Comparison of ENCODE assay signal across 16 cellular contexts in genomic region chr13:40660692-40661091, GRCh38. TPM values are rescaled to one million over a fixed set of nuclear protein-coding genes. Genes with fewer than 3 reads are reported as not detected.
DNase-seq lines count a peak whose midpoint lies in the region; ATAC-seq and TF ChIP-seq lines count a peak whose summit lies in the region.
"Had no signal": no experiment of that assay in that cellular context is flagged by ENCODE, and none has a peak within 500 bp of the region (broad histone marks: within the 10 kb centered on the region; RNA-seq: fewer than 3 reads in every experiment).

No MANE protein-coding gene starts in this region.

- H3K79me2 ChIP-seq in SU-DHL-6 (ENCODE audit: insufficient read depth, low read length): peaks cover 99% of the 10 kb centered on the region
- H3K79me2 ChIP-seq: parathyroid adenoma had no signal

- TF ChIP-seq POLR2A in suprapubic skin (IDR thresholded peaks at IDR 0.05): no peak

- H3K9me3 ChIP-seq in cardiac muscle cell (ENCODE audit: low read depth): no peaks in the 10 kb centered on the region
- no peaks in the 10 kb centered on the region for H3K9me3 ChIP-seq in SU-DHL-6 (ENCODE audit: insufficient read depth, low read length)
- no peaks in the 10 kb centered on the region for H3K9me3 ChIP-seq in iPS DF 6.9 (ENCODE audit: control insufficient read depth, insufficient read depth, low read length)
- no peaks in the 10 kb centered on the region for H3K9me3 ChIP-seq in suprapubic skin
- H3K9me3 ChIP-seq in A673 (ENCODE audit: low read depth, low read length, poor library complexity, severe bottlenecking): no peaks in the 10 kb centered on the region

- peaks cover 64% of the 10 kb centered on the region for H3F3A ChIP-seq in SU-DHL-6 (ENCODE audit: insufficient read depth)

- TF ChIP-seq CTCF in cardiac muscle cell (IDR thresholded peaks at IDR 0.05; ENCODE audit: low read depth, low read length): no peak
- TF ChIP-seq CTCF in SU-DHL-6 (IDR thresholded peaks at IDR 0.05; ENCODE audit: insufficient read depth, low read length, poor library complexity, severe bottlenecking): no peak
- no peak for TF ChIP-seq CTCF in suprapubic skin (IDR thresholded peaks at IDR 0.05)
- no peak for TF ChIP-seq CTCF in A673 (conservative IDR thresholded peaks at IDR 0.05; ENCODE audit: low read depth, low read length)

- H3K9me2 ChIP-seq in SU-DHL-6 (replicated peaks; ENCODE audit: insufficient read depth, low read length): no peaks in the 10 kb centered on the region

- WGBS in iPS DF 6.9 (ENCODE audit: insufficient coverage, insufficient read length): no CpG with 5 or more reads among the region's 5 CpGs
- 90% methylated on average over 5 of the region's 5 CpGs for WGBS in suprapubic skin

- H4K20me1 ChIP-seq in SU-DHL-6 (ENCODE audit: low read depth, low read length): peaks cover 4% of the 10 kb centered on the region; the same call in 1 of the 2 replicates

- intact Hi-C loops in Right ventricle myocardium superior (cut with DNase I) (loop anchor here (10.0 kb wide), 1 partner anchor 76 kb away; no protein-coding TSS in a partner anchor), A673 (cut with micrococcal nuclease; ENCODE audit: unreplicated experiment) (no loop called here)

- H2AFZ ChIP-seq in SU-DHL-6 (ENCODE audit: low read depth, low read length, severe bottlenecking): no peak overlapping the region
- H2AFZ ChIP-seq: parathyroid adenoma had no signal

- DNase-seq in cardiac muscle cell (ENCODE audit: low read depth in 1 of 2, low spot score in 1 of 2) (no peak), Right ventricle myocardium superior (no peak), iPS DF 6.9 (ENCODE audit: low read depth, low spot score) (no peak), suprapubic skin (ENCODE audit: low spot score in 2 of 2) (no peak), A673 (ENCODE audit: low spot score) (no peak)
- DNase-seq: activated CD8-positive, alpha-beta memory T cell treated with anti-CD3 and anti-CD28 coated beads, Interleukin-2, amount 50 U/mL, for 48 hours; DMS79 treated with DMSO at 0.1 percent for 48 hours; mesenchymal stem cell; MV-4-11; NCI-H2107; NCI-H774; stimulated activated CD4-positive, alpha-beta T cell treated with anti-CD3 and anti-CD28 coated beads, Interleukin-15, amount 100 ng/mL, for 24 hours had no signal

- peak overlapping the region; percentile 93 for H3K4me2 ChIP-seq in SU-DHL-6 (ENCODE audit: low read depth, low read length, poor library complexity, severe bottlenecking)

- BruUV-seq in A673 (replicated peaks; lab: Mats Ljungman, UMichigan): no TSS peak

- H3K27me3 ChIP-seq in cardiac muscle cell: no peaks in the 10 kb centered on the region
- H3K27me3 ChIP-seq in SU-DHL-6 (ENCODE audit: low read length): no peaks in the 10 kb centered on the region
- no peaks in the 10 kb centered on the region for H3K27me3 ChIP-seq in iPS DF 6.9 (ENCODE audit: control insufficient read depth, insufficient read depth, low read length)
- no peaks in the 10 kb centered on the region for H3K27me3 ChIP-seq in suprapubic skin
- no peaks in the 10 kb centered on the region for H3K27me3 ChIP-seq in A673 (replicated peaks; ENCODE audit: insufficient read depth, low read depth, low read length, poor library complexity)

- POLR2A ChIA-PET in A673 (lab: Charles Lee; ENCODE audit: low non-redundant PET): no interaction called here

- H3K9ac ChIP-seq in SU-DHL-6 (ENCODE audit: low read length): peak overlapping the region; percentile 30
- H3K9ac ChIP-seq: parathyroid adenoma had no signal

- H3K4me3 ChIP-seq in cardiac muscle cell (no peak overlapping the region), SU-DHL-6 (ENCODE audit: insufficient read depth, low read length, poor library complexity, severe bottlenecking) (peak overlapping the region; percentile 34), iPS DF 6.9 (ENCODE audit: low read length) (no peak overlapping the region), suprapubic skin (peak overlapping the region; percentile 4), A673 (ENCODE audit: low read depth, low read length, poor library complexity, severe bottlenecking) (no peak overlapping the region)

- peak overlapping the region; percentile 44 for H3K27ac ChIP-seq in cardiac muscle cell
- H3K27ac ChIP-seq in SU-DHL-6 (ENCODE audit: low read depth, low read length): peak overlapping the region; percentile 95
- H3K27ac ChIP-seq in iPS DF 6.9 (ENCODE audit: low read length): peak overlapping the region; percentile 6
- no peak overlapping the region for H3K27ac ChIP-seq in suprapubic skin
- no peak overlapping the region for H3K27ac ChIP-seq in A673 (ENCODE audit: low read depth, low read length, poor library complexity, severe bottlenecking)
- H3K27ac ChIP-seq: parathyroid adenoma had no signal

- no peak for ATAC-seq in Right ventricle myocardium superior (ENCODE audit: poor library complexity)
- no peak for ATAC-seq in GM19395 (IDR thresholded peaks at IDR 0.05; ENCODE audit: unreplicated experiment)
- ATAC-seq in HG03139 (IDR thresholded peaks at IDR 0.05; ENCODE audit: unreplicated experiment): no peak

- H3K36me3 ChIP-seq in cardiac muscle cell (no peaks in the 10 kb centered on the region), SU-DHL-6 (ENCODE audit: low read length) (no peaks in the 10 kb centered on the region), iPS DF 6.9 (ENCODE audit: control insufficient read depth, insufficient read depth, low read length) (no peaks in the 10 kb centered on the region), suprapubic skin (no peaks in the 10 kb centered on the region), A673 (ENCODE audit: insufficient read depth, low read length, poor library complexity, severe bottlenecking) (no peaks in the 10 kb centered on the region)

- CTCF ChIA-PET in A673 (lab: Charles Lee): no interaction called here

- no peak for TF ChIP-seq EP300 in suprapubic skin (IDR thresholded peaks at IDR 0.05)

- H3K4me1 ChIP-seq in cardiac muscle cell (ENCODE audit: low read depth): peaks cover 19% of the 10 kb centered on the region
- H3K4me1 ChIP-seq in iPS DF 6.9 (ENCODE audit: control insufficient read depth, insufficient read depth, low read length): peaks cover 2% of the 10 kb centered on the region; the same call in 1 of the 2 replicates
- H3K4me1 ChIP-seq in suprapubic skin: peaks cover 62% of the 10 kb centered on the region
- H3K4me1 ChIP-seq in A673 (ENCODE audit: insufficient read depth, low read length, poor library complexity, severe bottlenecking): peaks cover 31% of the 10 kb centered on the region
- H3K4me1 ChIP-seq: parathyroid adenoma had no signal

RNA-seq across cellular contexts. Expression of gene FOXO1, which starts 5.7 kb away (rescaled TPM):
- total RNA-seq in cardiac muscle cell (6.8 and 10.5 TPM in 2 replicates), Right ventricle myocardium superior (14.4 TPM), suprapubic skin (10 to 100 TPM; 50.7 to 67.2 (median 60.3) TPM), A673 (2021) (2.9 and 3.0 TPM in 2 replicates)
- 14.0 and 24.9 TPM in 2 replicates for polyA plus RNA-seq in cardiac muscle cell

Comparison
In these comparisons a context has a peak if more than half of its experiments do, and no peak if none do; other contexts are left out.
1. H3K27ac ChIP-seq: peak in cardiac muscle cell (single experiment), SU-DHL-6 (single experiment) and iPS DF 6.9 (single experiment); none in suprapubic skin (single experiment) and A673 (single experiment).
2. H3K4me3 ChIP-seq: peak in SU-DHL-6 (single experiment) and suprapubic skin (single experiment); none in cardiac muscle cell (single experiment), iPS DF 6.9 (single experiment) and A673 (single experiment).